24 cellular contexts compared by ENCODE assay signal in the genomic region with DNA sequence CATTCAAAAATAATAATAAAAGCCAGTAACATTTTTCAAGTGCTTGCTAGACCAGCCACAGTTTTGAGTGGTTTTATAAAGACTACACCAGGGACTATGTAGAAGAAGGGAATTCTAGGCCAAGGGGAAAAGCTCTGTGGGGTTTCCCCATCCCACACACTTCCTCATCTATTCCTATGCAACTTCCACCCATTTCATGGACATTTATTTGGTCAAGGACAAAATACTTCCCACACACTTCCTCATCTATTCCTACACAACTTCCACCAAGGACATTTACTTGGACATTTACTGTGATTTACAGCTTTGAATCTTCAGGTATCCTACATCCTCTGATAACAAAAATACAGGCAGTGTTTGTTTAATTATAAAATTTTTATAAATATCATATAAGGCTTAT.
"Had no signal": no experiment of that assay in that cellular context is flagged by ENCODE, and none has a peak within 500 bp of the region (broad histone marks: within the 10 kb centered on the region; RNA-seq: fewer than 3 reads in every experiment).

No MANE protein-coding gene starts in this region.

- H3K4me1 ChIP-seq: testis, tibial artery, upper lobe of right lung, uterus, vagina had no signal

- H3K9me3 ChIP-seq: stomach, suprapubic skin, testis, thoracic aorta, thyroid gland, tibial artery, tibial nerve, transverse colon, upper lobe of left lung, upper lobe of right lung, uterus, vagina had no signal

- H3K4me3 ChIP-seq: stomach, suprapubic skin, testis, thoracic aorta, thyroid gland, tibial artery, tibial nerve, transverse colon, upper lobe of left lung, upper lobe of right lung, uterus, vagina had no signal

- H3K36me3 ChIP-seq: stomach, suprapubic skin, thoracic aorta, thyroid gland, tibial artery, tibial nerve, transverse colon, upper lobe of left lung, upper lobe of right lung, uterus, vagina had no signal

- H3K27me3 ChIP-seq: stomach, suprapubic skin, testis, thyroid gland, tibial artery, tibial nerve, transverse colon, upper lobe of left lung, upper lobe of right lung, uterus, vagina had no signal

- DNase-seq: stimulated activated CD4-positive, alpha-beta T cell treated with anti-CD3 and anti-CD28 coated beads, Interleukin-2, amount 100 ng/mL, for 48 hours; stimulated activated CD4-positive, alpha-beta T cell treated with anti-CD3 and anti-CD28 coated beads, Interleukin-4, amount 100 ng/mL, for 1 hour; stimulated activated CD4-positive, alpha-beta T cell treated with anti-CD3 and anti-CD28 coated beads, Interleukin-4, amount 100 ng/mL, for 24 hours; stimulated activated CD4-positive, alpha-beta T cell treated with anti-CD3 and anti-CD28 coated beads, Interleukin-4, amount 100 ng/mL, for 4 hours; stimulated activated CD8-positive, alpha-beta memory T cell treated with anti-CD3 and anti-CD28 coated beads, Interleukin-4, amount 100 ng/mL, for 48 hours; stimulated activated naive B cell treated with anti-CD40 and anti-IgM and Interleukin-4, amounts not matched to agents 10 μg/mL and 1 μg/mL and 100 μg/mL, for 72 hours; stimulated activated naive CD4-positive, alpha-beta T cell; stimulated activated naive CD4-positive, alpha-beta T cell treated with Interleukin-2 at 50 U/mL for 16 hours; stimulated activated naive CD8-positive, alpha-beta T cell treated with anti-CD3 and anti-CD28 coated beads, Interleukin-15, amount 100 ng/mL, for 72 hours; stimulated activated naive CD8-positive, alpha-beta T cell treated with anti-CD3 and anti-CD28 coated beads, Interleukin-15, Interleukin-2, amounts not matched to agents 100 U/mL and 50 U/mL, for 24 hours; stomach; substantia nigra; testis; thyroid gland; tibial artery; transverse colon; trophoblast cell; upper lobe of left lung; upper lobe of right lung; uterus had no signal

- H3K27ac ChIP-seq: stomach, suprapubic skin, testis, thoracic aorta, thyroid gland, tibial artery, tibial nerve, transverse colon, upper lobe of right lung, uterus, vagina had no signal
